In the genomic region with DNA sequence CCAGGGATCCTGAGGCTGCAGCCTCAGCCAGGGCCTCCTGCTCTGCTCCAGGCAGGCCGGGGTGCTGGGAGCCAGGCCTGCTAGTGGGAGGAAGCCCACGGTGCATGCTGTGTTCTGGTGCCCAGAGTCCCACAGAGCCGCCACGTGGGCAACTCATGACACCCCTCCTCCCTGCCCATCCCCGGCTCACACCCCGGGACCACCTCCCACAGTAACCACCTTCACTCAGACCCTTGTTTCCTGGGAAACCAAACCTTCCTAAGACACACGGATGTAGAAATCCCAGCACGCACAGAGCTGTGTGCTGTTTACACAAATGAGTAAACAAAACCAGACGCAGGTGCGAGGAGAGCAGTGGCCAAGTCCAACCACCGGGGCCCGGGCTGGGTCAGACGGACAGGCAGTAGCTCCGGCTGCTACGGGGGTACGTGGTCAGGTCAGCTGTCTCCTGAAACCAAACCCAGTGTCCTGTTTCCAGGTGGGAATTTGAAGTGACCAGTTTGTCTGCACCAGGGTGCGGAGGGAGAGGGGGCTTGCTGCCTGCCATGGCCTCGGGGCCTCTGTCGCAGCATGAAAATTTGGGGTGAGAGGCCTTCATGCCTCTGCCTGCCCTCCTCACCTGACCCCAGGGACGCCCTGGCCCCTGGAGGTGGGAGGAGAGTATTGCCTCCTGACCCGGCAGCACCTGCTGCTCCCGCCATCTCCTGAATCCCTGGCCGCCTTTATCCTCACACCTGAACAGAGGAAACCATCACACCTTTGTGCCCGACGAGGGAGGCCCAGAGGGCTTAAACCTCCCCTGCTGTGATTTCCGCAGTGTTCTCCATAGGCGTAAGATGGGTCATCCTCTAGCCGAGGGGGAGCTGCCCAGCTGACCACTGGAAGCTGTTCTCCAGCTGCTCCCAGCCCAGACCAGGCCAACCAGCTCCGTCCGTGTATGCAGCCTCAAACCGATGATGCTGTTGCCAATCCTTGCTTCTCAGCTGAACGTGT, we compare ENCODE assay signal across 17 cellular contexts. TPM values are rescaled to one million over a fixed set of nuclear protein-coding genes. Genes with fewer than 3 reads are reported as not detected.
A peak's percentile ranks its signal among the peaks of the same experiment; 100 is the strongest.
DNase-seq lines count a peak whose midpoint lies in the region; ATAC-seq and TF ChIP-seq lines count a peak whose summit lies in the region.
"Had no signal": no experiment of that assay in that cellular context is flagged by ENCODE, and none has a peak within 500 bp of the region (broad histone marks: within the 10 kb centered on the region; RNA-seq: fewer than 3 reads in every experiment).

No MANE protein-coding gene starts in this region.

- no peaks in the 10 kb centered on the region for H4K20me1 ChIP-seq in neural progenitor cell (ENCODE audit: low read depth)

- H3K9me3 ChIP-seq in neural progenitor cell (ENCODE audit: low read depth), result no peaks in the 10 kb centered on the region
- H3K9me3 ChIP-seq in upper lobe of right lung, result no peaks in the 10 kb centered on the region
- H3K9me3 ChIP-seq: ovary, tibial nerve had no signal

- peaks cover 11% of the 10 kb centered on the region for H3K4me1 Mint-ChIP-seq in neural progenitor cell
- no peaks in the 10 kb centered on the region for H3K4me1 Mint-ChIP-seq in activated T-cell treated with anti-CD3 and anti-CD28 coated beads, Interleukin-2, amount 50 U/mL, for 4 hours (ENCODE audit: low read depth)

- H3K27me3 ChIP-seq in neural progenitor cell (no peaks in the 10 kb centered on the region), upper lobe of right lung (peaks cover 8% of the 10 kb centered on the region)
- H3K27me3 ChIP-seq: ovary, tibial nerve had no signal

- TF ChIP-seq CTCF in neural progenitor cell (IDR thresholded peaks at IDR 0.05) (peak; percentile 12), upper lobe of right lung (IDR thresholded peaks at IDR 0.05) (no peak)

- no peaks in the 10 kb centered on the region for H3K36me3 ChIP-seq in neural progenitor cell
- H3K36me3 ChIP-seq in upper lobe of right lung, result no peaks in the 10 kb centered on the region
- H3K36me3 ChIP-seq: ovary, tibial nerve had no signal

- ATAC-seq in upper lobe of right lung, result no peak
- no peak for ATAC-seq in activated T-cell treated with anti-CD3 and anti-CD28 coated beads, Interleukin-2, amount 50 U/mL, for 4 hours
- ATAC-seq: activated CD8-positive, alpha-beta T cell treated with anti-CD3 and anti-CD28 coated beads, Interleukin-2, amount 10 ng/mL, durations not matched to agents 7 days and 5 days; effector memory CD8-positive, alpha-beta T cell had no signal

- H3K4me3 Mint-ChIP-seq in neural progenitor cell, result no peak overlapping the region
- no peak overlapping the region for H3K4me3 Mint-ChIP-seq in activated T-cell treated with anti-CD3 and anti-CD28 coated beads, Interleukin-2, amount 50 U/mL, for 4 hours
- H3K4me3 Mint-ChIP-seq: activated CD8-positive, alpha-beta T cell treated with anti-CD3 and anti-CD28 coated beads, Interleukin-2, amount 10 ng/mL, durations not matched to agents 7 days and 5 days; effector memory CD8-positive, alpha-beta T cell had no signal

- no peak overlapping the region for H2AFZ ChIP-seq in neural progenitor cell (replicated peaks)

- H3K4me2 ChIP-seq in neural progenitor cell, result no peak overlapping the region

- DNase-seq in DMS53 treated with DMSO at 0.1 percent for 48 hours (lab: John Stamatoyannopoulos, UW; ENCODE audit: unreplicated experiment), result peak; percentile 74
- DNase-seq in NCI-H146 treated with DMSO at 0.1 percent for 48 hours (lab: John Stamatoyannopoulos, UW; ENCODE audit: unreplicated experiment), result peak; percentile 89
- peak; percentile 57 for DNase-seq in SHP77 treated with DMSO at 0.1 percent for 48 hours (lab: John Stamatoyannopoulos, UW)
- no peak for DNase-seq in neural progenitor cell (ENCODE audit: low spot score)
- DNase-seq in D341Med (ENCODE audit: low spot score), result no peak
- DNase-seq in upper lobe of right lung, result no peak
- no peak for DNase-seq in activated T-cell treated with anti-CD3 and anti-CD28 coated beads, Interleukin-2, amount 50 U/mL, for 4 hours
- DNase-seq in NCI-H82 (lab: John Stamatoyannopoulos, UW), result no peak
- DNase-seq: activated CD8-positive, alpha-beta T cell treated with anti-CD3 and anti-CD28 coated beads, Interleukin-2, amount 10 ng/mL, durations not matched to agents 7 days and 5 days; DMS 273 treated with DMSO at 0.1 percent for 48 hours; effector memory CD8-positive, alpha-beta T cell; MV-4-11 had no signal

- peaks cover 7% of the 10 kb centered on the region for H3K27me3 Mint-ChIP-seq in neural progenitor cell (ENCODE audit: insufficient read depth, low read depth)
- peaks cover 7% of the 10 kb centered on the region for H3K27me3 Mint-ChIP-seq in activated T-cell treated with anti-CD3 and anti-CD28 coated beads, Interleukin-2, amount 50 U/mL, for 4 hours (ENCODE audit: low read depth)

- H3K79me2 ChIP-seq in neural progenitor cell (ENCODE audit: low read depth), result no peaks in the 10 kb centered on the region

- H3K9me3 Mint-ChIP-seq in neural progenitor cell, result no peaks in the 10 kb centered on the region
- no peaks in the 10 kb centered on the region for H3K9me3 Mint-ChIP-seq in activated T-cell treated with anti-CD3 and anti-CD28 coated beads, Interleukin-2, amount 50 U/mL, for 4 hours
- H3K9me3 Mint-ChIP-seq: effector memory CD8-positive, alpha-beta T cell had no signal

- peaks cover under 1% of the 10 kb centered on the region for H3F3A ChIP-seq in neural progenitor cell (ENCODE audit: low read depth)

- H3K27ac Mint-ChIP-seq in neural progenitor cell, result no peak overlapping the region
- H3K27ac Mint-ChIP-seq: activated CD8-positive, alpha-beta T cell treated with anti-CD3 and anti-CD28 coated beads, Interleukin-2, amount 10 ng/mL, durations not matched to agents 7 days and 5 days; activated T-helper 2 cell treated with anti-CD3 and anti-CD28 coated beads, Interferon-gamma antibody, Interleukin-2, Interleukin-4, amounts not matched to agents 10 μg/mL and 5 μg/mL and 100 μg/mL, durations not matched to agents 14 hours and 24 hours and 36 hours; effector memory CD8-positive, alpha-beta T cell had no signal

- intact Hi-C loops in upper lobe of right lung (cut with DNase I), result no loop called here

- H3K27ac ChIP-seq in neural progenitor cell (no peak overlapping the region), upper lobe of right lung (no peak overlapping the region)
- H3K27ac ChIP-seq: ovary, skin epidermis, tibial nerve had no signal

- no peaks in the 10 kb centered on the region for H3K36me3 Mint-ChIP-seq in neural progenitor cell
- no peaks in the 10 kb centered on the region for H3K36me3 Mint-ChIP-seq in activated T-cell treated with anti-CD3 and anti-CD28 coated beads, Interleukin-2, amount 50 U/mL, for 4 hours (ENCODE audit: insufficient read depth)

- H3K4me1 ChIP-seq in neural progenitor cell, result no peaks in the 10 kb centered on the region
- no peaks in the 10 kb centered on the region for H3K4me1 ChIP-seq in upper lobe of right lung

- H3K4me3 ChIP-seq in neural progenitor cell (no peak overlapping the region), upper lobe of right lung (no peak overlapping the region)
- H3K4me3 ChIP-seq: ovary, skin epidermis, tibial nerve had no signal

- no peak overlapping the region for H3K9ac ChIP-seq in neural progenitor cell

RNA-seq across cellular contexts. Expression of gene SMOC2, which starts 52.0 kb away (rescaled TPM):
- 0.74 and 0.75 TPM in 2 replicates for total RNA-seq in neural progenitor cell (ENCODE audit: low replicate concordance)
- total RNA-seq in upper lobe of right lung, result 33.1 TPM
- total RNA-seq in activated T-cell treated with anti-CD3 and anti-CD28 coated beads, Interleukin-2, amount 50 U/mL, for 4 hours, result under 1 TPM; 0.08 to 0.11 (median 0.10) TPM
- total RNA-seq: activated CD8-positive, alpha-beta T cell treated with anti-CD3 and anti-CD28 coated beads, Interleukin-2, amount 10 ng/mL, durations not matched to agents 7 days and 5 days; activated T-helper 2 cell treated with anti-CD3 and anti-CD28 coated beads, Interferon-gamma antibody, Interleukin-2, Interleukin-4, amounts not matched to agents 10 μg/mL and 5 μg/mL and 100 μg/mL, durations not matched to agents 14 hours and 24 hours and 36 hours; RPMI7951 had no signal

Comparison
In these comparisons a context has a peak if more than half of its experiments do, and no peak if none do; other contexts are left out.
1. DNase-seq: peak in DMS53 treated with DMSO at 0.1 percent for 48 hours (single experiment), NCI-H146 treated with DMSO at 0.1 percent for 48 hours (single experiment) and SHP77 treated with DMSO at 0.1 percent for 48 hours (single experiment); none in neural progenitor cell (single experiment), D341Med (single experiment), upper lobe of right lung (single experiment), activated T-cell treated with anti-CD3 and anti-CD28 coated beads, Interleukin-2, amount 50 U/mL, for 4 hours (single experiment) and NCI-H82 (single experiment).
2. RNA of gene SMOC2, which starts 52.0 kb away (total RNA-seq): 33.1 TPM in upper lobe of right lung (single experiment); 0.74 to 0.75 TPM in neural progenitor cell and 0.08 to 0.11 TPM in activated T-cell treated with anti-CD3 and anti-CD28 coated beads, Interleukin-2, amount 50 U/mL, for 4 hours; every median in the first group is over 10 times any median in the second.